ENCODE assay signal across 21 cellular contexts in genomic region chr17:73748521-73748920, GRCh38.
DNase-seq lines count a peak whose midpoint lies in the region; ATAC-seq, FAIRE-seq and TF ChIP-seq lines count a peak whose summit lies in the region.
"Had no signal": no experiment of that assay in that cellular context is flagged by ENCODE, and none has a peak within 500 bp of the region (broad histone marks: within the 10 kb centered on the region; RNA-seq: fewer than 3 reads in every experiment).

No MANE protein-coding gene starts in this region.

- in situ Hi-C loops in G401 (cut with HindIII; ENCODE audit: low sequenced_read_pairs) = no loop called here

- no peak overlapping the region for H3K4me3 ChIP-seq in MG63
- H3K4me3 ChIP-seq: hepatocyte, spleen, thoracic aorta had no signal

- H3K27me3 ChIP-seq in MG63 = no peaks in the 10 kb centered on the region; the same call in 1 of the 2 replicates

- DNase-seq in G401 (ENCODE audit: low spot score) (peak; percentile 75), NCI-H1694 treated with DMSO at 0.1 percent for 48 hours (lab: John Stamatoyannopoulos, UW) (peak; percentile 90), NCI-H510A treated with DMSO at 0.1 percent for 48 hours (lab: John Stamatoyannopoulos, UW) (peak; percentile 98), cerebellar cortex (ENCODE audit: low spot score) (peak; percentile 70), GM12891 (ENCODE audit: insufficient read length, low spot score) (no peak), NK-92 (lab: John Stamatoyannopoulos, UW; ENCODE audit: unreplicated experiment) (no peak), MG63 (no peak)
- DNase-seq: activated effector memory CD4-positive, alpha-beta T cell treated with anti-CD3 and anti-CD28 coated beads, Interleukin-2, amount 50 U/mL, for 16 hours; amygdala; endodermal cell; KG1; kidney; NCI-H1048; nephron progenitor cell; PC-3; spleen; T-helper 9 cell had no signal

- FAIRE-seq in GM12891 (lab: Jason Lieb, UNC) = no peak
- FAIRE-seq: H54, kidney had no signal

- H3K36me3 ChIP-seq in MG63 = no peaks in the 10 kb centered on the region
- H3K36me3 ChIP-seq: spleen, thoracic aorta had no signal

- ATAC-seq in HG02588 (IDR thresholded peaks at IDR 0.05; ENCODE audit: unreplicated experiment) = no peak
- ATAC-seq: PC-3 had no signal

- H3K9me3 ChIP-seq in MG63 = no peaks in the 10 kb centered on the region
- H3K9me3 ChIP-seq: spleen, thoracic aorta had no signal

- TF ChIP-seq POLR2A in GM12891 (IDR thresholded peaks at IDR 0.05; ENCODE audit: low read depth, low read length) = no peak

TF ChIP-seq in GM12891, 5 proteins besides CTCF, POLR2A, EP300 and RAD21:
- TF ChIP-seq SPI1 (IDR thresholded peaks at IDR 0.05; ENCODE audit: low read depth, low read length) (no peak), PAX5 (IDR thresholded peaks at IDR 0.05; ENCODE audit: insufficient read depth, low read length, severe bottlenecking) (no peak), TAF1 (IDR thresholded peaks at IDR 0.05; ENCODE audit: low read depth, low read length) (no peak), POU2F2 (IDR thresholded peaks at IDR 0.05; ENCODE audit: low read depth, low read length) (no peak), POLR2AphosphoS5 (IDR thresholded peaks at IDR 0.05; ENCODE audit: low read depth, low read length) (no peak)
TF ChIP-seq in GM12891: peak in this region for 0.

Comparison
In these comparisons a context has a peak if more than half of its experiments do, and no peak if none do; other contexts are left out.
1. DNase-seq: peak in G401 (single experiment), NCI-H1694 treated with DMSO at 0.1 percent for 48 hours (single experiment), NCI-H510A treated with DMSO at 0.1 percent for 48 hours (single experiment) and cerebellar cortex (single experiment); none in GM12891 (single experiment), NK-92 (single experiment) and MG63 (single experiment).